In genomic region chr17:49763735-49764558, GRCh38 we compare ENCODE assay signal across 8 cellular contexts. TPM values are rescaled to one million over a fixed set of nuclear protein-coding genes. Genes with fewer than 3 reads are reported as not detected.
DNase-seq lines count a peak whose midpoint lies in the region; ATAC-seq and TF ChIP-seq lines count a peak whose summit lies in the region.

Gene FAM117A (minus strand): TSS chr17:49764131. CDS start chr17:49764087, 44 bp downstream.

- H3K4me1 ChIP-seq in liver (ENCODE audit: control insufficient read depth in 4 of 4, insufficient read depth in 4 of 4, low read length in 3 of 4) = peaks cover 2 to 18% (median 14%) of the 10 kb centered on the region in 4 donors

- peak in 1 of 2 donors; percentile 20 for TF ChIP-seq RAD21 in liver (IDR thresholded peaks at IDR 0.05)

- WGBS in liver = under 1% methylated on average over 53 of the region's 53 CpGs

- no peaks in the 10 kb centered on the region for H3K27me3 ChIP-seq in liver (ENCODE audit: control insufficient read depth in 4 of 4, insufficient read depth in 4 of 4, low read length in 3 of 4)

- peak within 1 kb of the TSS; percentile 48 to 59 for H3K27ac ChIP-seq in liver (ENCODE audit: low read depth in 1 of 2, low read length in 2 of 2)

- no peak for TF ChIP-seq CTCF in liver (IDR thresholded peaks at IDR 0.05; ENCODE audit: low read depth, low read length, missing input control)

- peak; percentile 90 for ATAC-seq in GM19397 (IDR thresholded peaks at IDR 0.05; ENCODE audit: unreplicated experiment)
- peak; percentile 87 for ATAC-seq in HG03565 (IDR thresholded peaks at IDR 0.05; ENCODE audit: unreplicated experiment)

- H3K9ac ChIP-seq in liver (ENCODE audit: low read depth in 1 of 2, low read length in 2 of 2) = no peak within 1 kb of the TSS

- no peaks in the 10 kb centered on the region for H3K36me3 ChIP-seq in liver (ENCODE audit: control insufficient read depth in 4 of 4, insufficient read depth in 3 of 4, low read depth in 1 of 4, low read length in 3 of 4)

- no peaks in the 10 kb centered on the region for H3K9me3 ChIP-seq in liver (ENCODE audit: control insufficient read depth in 4 of 4, low read length in 3 of 4)

- peak within 1 kb of the TSS; percentile 71 to 93 (median 92) for H3K4me3 ChIP-seq in liver (ENCODE audit: low read depth in 1 of 3, low read length in 3 of 3)

- DNase-seq in CD1c-positive myeloid dendritic cell (ENCODE audit: extremely low spot score) = peak; percentile 97
- peak; percentile 100 for DNase-seq in NCI-H774 (lab: John Stamatoyannopoulos, UW)
- DNase-seq in activated CD4-positive, alpha-beta T cell treated with anti-CD3 and anti-CD28 coated beads, Interleukin-2, amount 50 U/mL, for 24 hours (ENCODE audit: low read depth in 1 of 2, low spot score in 1 of 2) = peak; percentile 81 to 96
- DNase-seq in dermis microvascular lymphatic vessel endothelial cell (ENCODE audit: low read depth in 2 of 2) = peak; percentile 99
- peak; percentile 90 for DNase-seq in stimulated activated CD4-positive, alpha-beta T cell treated with anti-CD3 and anti-CD28 coated beads, Interleukin-4, amount 100 ng/mL, for 1 hour

TF ChIP-seq in liver, 16 proteins besides CTCF, POLR2A, EP300 and RAD21:
- TF ChIP-seq FOXA1 (IDR thresholded peaks at IDR 0.05) (no peak), FOXA2 (IDR thresholded peaks at IDR 0.05) (no peak), HNF4A (conservative IDR thresholded peaks at IDR 0.05) (no peak), NR2F2 (IDR thresholded peaks at IDR 0.05) (no peak), ATF3 (IDR thresholded peaks at IDR 0.05) (no peak), SP1 (IDR thresholded peaks at IDR 0.05) (peak; percentile 94), TAF1 (conservative IDR thresholded peaks at IDR 0.05) (peak; percentile 15), YY1 (IDR thresholded peaks at IDR 0.05) (peak; percentile 61)
- TF ChIP-seq, protein P1, sequence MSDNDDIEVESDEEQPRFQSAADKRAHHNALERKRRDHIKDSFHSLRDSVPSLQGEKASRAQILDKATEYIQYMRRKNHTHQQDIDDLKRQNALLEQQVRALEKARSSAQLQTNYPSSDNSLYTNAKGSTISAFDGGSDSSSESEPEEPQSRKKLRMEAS (IDR thresholded peaks at IDR 0.05) = no peak
- TF ChIP-seq, protein P2, sequence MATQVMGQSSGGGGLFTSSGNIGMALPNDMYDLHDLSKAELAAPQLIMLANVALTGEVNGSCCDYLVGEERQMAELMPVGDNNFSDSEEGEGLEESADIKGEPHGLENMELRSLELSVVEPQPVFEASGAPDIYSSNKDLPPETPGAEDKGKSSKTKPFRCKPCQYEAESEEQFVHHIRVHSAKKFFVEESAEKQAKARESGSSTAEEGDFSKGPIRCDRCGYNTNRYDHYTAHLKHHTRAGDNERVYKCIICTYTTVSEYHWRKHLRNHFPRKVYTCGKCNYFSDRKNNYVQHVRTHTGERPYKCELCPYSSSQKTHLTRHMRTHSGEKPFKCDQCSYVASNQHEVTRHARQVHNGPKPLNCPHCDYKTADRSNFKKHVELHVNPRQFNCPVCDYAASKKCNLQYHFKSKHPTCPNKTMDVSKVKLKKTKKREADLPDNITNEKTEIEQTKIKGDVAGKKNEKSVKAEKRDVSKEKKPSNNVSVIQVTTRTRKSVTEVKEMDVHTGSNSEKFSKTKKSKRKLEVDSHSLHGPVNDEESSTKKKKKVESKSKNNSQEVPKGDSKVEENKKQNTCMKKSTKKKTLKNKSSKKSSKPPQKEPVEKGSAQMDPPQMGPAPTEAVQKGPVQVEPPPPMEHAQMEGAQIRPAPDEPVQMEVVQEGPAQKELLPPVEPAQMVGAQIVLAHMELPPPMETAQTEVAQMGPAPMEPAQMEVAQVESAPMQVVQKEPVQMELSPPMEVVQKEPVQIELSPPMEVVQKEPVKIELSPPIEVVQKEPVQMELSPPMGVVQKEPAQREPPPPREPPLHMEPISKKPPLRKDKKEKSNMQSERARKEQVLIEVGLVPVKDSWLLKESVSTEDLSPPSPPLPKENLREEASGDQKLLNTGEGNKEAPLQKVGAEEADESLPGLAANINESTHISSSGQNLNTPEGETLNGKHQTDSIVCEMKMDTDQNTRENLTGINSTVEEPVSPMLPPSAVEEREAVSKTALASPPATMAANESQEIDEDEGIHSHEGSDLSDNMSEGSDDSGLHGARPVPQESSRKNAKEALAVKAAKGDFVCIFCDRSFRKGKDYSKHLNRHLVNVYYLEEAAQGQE (IDR thresholded peaks at IDR 0.05) = peak; percentile 70

RNA-seq across cellular contexts. Expression of gene FAM117A, which starts in this region (rescaled TPM):
- total RNA-seq in dermis microvascular lymphatic vessel endothelial cell (3.6 and 8.2 TPM in 2 replicates), liver (10 to 100 TPM in 1 of 2 donors, 1 to 10 TPM in 1; 6.4 to 39.3 TPM)
- 1 to 10 TPM; 4.5 to 4.6 TPM for polyA plus RNA-seq in liver

Comparison
In these comparisons a context has a peak if more than half of its experiments do, and no peak if none do; other contexts are left out.
1. Peak in every context shown above with its lines: DNase-seq, ATAC-seq, H3K4me3 ChIP-seq and H3K27ac ChIP-seq.